In the genomic region with DNA sequence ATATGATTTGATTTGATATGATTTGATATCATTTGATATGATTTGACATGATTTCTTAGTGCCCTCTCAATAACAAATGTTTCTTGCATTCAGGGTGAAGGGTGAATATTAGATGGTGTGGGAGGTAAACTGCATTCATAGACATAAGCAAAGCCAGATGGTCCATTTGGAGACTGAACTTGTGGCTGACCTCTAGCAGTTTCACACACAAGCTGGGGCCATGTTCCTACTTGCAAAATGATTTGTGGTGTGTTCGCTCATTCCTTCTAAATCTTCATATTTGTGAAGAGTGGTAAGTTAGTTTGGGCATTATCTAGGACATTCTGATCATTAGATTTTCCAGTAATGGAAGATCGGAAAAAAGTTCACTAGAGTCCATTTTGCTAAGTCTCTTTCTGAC, we compare ENCODE assay signal across 1 cellular context.
TF ChIP-seq lines count a peak whose summit lies in the region.

No MANE protein-coding gene starts in this region.

TF ChIP-seq in H1, 55 proteins besides CTCF, POLR2A, EP300 and RAD21 (continued from another document):
- no peak for TF ChIP-seq RXRA (IDR thresholded peaks at IDR 0.05; ENCODE audit: insufficient read depth, low read depth, low read length)
- TF ChIP-seq, protein P1, sequence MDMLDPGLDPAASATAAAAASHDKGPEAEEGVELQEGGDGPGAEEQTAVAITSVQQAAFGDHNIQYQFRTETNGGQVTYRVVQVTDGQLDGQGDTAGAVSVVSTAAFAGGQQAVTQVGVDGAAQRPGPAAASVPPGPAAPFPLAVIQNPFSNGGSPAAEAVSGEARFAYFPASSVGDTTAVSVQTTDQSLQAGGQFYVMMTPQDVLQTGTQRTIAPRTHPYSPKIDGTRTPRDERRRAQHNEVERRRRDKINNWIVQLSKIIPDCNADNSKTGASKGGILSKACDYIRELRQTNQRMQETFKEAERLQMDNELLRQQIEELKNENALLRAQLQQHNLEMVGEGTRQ (IDR thresholded peaks at IDR 0.05; ENCODE audit: low read length), result no peak
- TF ChIP-seq CBX5 (IDR thresholded peaks at IDR 0.05; ENCODE audit: low read depth, low read length), result no peak
